ENCODE assay signal across 16 cellular contexts in the genomic region with DNA sequence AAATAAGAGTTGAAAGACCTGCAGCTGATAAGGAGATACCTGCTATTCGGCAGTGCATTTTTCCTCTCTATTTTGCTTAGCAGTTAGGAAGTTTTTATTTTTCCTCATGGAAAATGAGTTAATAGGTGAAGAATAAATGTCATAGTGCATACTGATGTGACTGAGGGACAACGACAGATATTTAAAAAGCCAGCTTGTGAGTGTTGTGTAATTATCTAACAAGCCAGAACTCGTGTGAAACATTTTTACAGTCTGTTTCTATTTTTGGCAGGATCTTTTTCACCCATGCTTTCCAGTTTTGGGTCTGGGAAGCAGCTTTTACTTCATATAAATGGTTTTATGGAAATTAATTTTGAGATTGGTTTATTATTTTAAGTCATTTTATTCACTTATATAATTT. TPM values are rescaled to one million over a fixed set of nuclear protein-coding genes. Genes with fewer than 3 reads are reported as not detected.
DNase-seq lines count a peak whose midpoint lies in the region; ATAC-seq and TF ChIP-seq lines count a peak whose summit lies in the region.
"Had no signal": no experiment of that assay in that cellular context is flagged by ENCODE, and none has a peak within 500 bp of the region (broad histone marks: within the 10 kb centered on the region; RNA-seq: fewer than 3 reads in every experiment).

No MANE protein-coding gene starts in this region.

- H3K27ac ChIP-seq in SJCRH30 = peak overlapping the region; percentile 58
- H3K27ac ChIP-seq in smooth muscle cell (ENCODE audit: low read depth) = peak overlapping the region; percentile 48
- H3K27ac ChIP-seq: HL-60, neutrophil had no signal

- DNase-seq in SIG-M5 treated with dmso at 0.1 percent for 504 hours (lab: John Stamatoyannopoulos, UW; ENCODE audit: unreplicated experiment) (peak; percentile 32), SIG-M5 (lab: John Stamatoyannopoulos, UW) (no peak), SJCRH30 (peak in 1 of 2 experiments; percentile 16), fibroblast of villous mesenchyme (ENCODE audit: low read depth) (peak; percentile 37), smooth muscle cell (lab: John Stamatoyannopoulos, UW; ENCODE audit: unreplicated experiment) (no peak)
- DNase-seq in naive thymus-derived CD8-positive, alpha-beta T cell = no peak
- no peak for DNase-seq in activated naive CD4-positive, alpha-beta T cell treated with anti-CD3 and anti-CD28 coated beads, Interleukin-2, amount 10 ng/mL, durations not matched to agents 7 days and 5 days
- DNase-seq: activated naive CD8-positive, alpha-beta T cell treated with anti-CD3 and anti-CD28 coated beads, Interleukin-2, amount 10 ng/mL, durations not matched to agents 7 days and 5 days; DMS153; glutamatergic neuron; NCI-H345 had no signal

- peak overlapping the region in 1 of 10 donors; percentile 15 for H3K4me3 Mint-ChIP-seq in naive thymus-derived CD8-positive, alpha-beta T cell
- no peak overlapping the region for H3K4me3 Mint-ChIP-seq in activated naive CD4-positive, alpha-beta T cell treated with anti-CD3 and anti-CD28 coated beads, Interleukin-2, amount 10 ng/mL, durations not matched to agents 7 days and 5 days
- H3K4me3 Mint-ChIP-seq: activated naive CD8-positive, alpha-beta T cell treated with anti-CD3 and anti-CD28 coated beads, Interleukin-2, amount 10 ng/mL, durations not matched to agents 7 days and 5 days; dendritic cell treated with granulocyte-macrophage colony-stimulating factor and Interleukin-4, amounts not matched to agents 40 ng/mL and 50 ng/mL, for 4 days; GM23338 had no signal

- ATAC-seq in naive thymus-derived CD8-positive, alpha-beta T cell = no peak
- ATAC-seq in HG03521 (IDR thresholded peaks at IDR 0.05; ENCODE audit: unreplicated experiment) = no peak
- ATAC-seq: GM23338 had no signal

- POLR2A ChIA-PET in naive thymus-derived CD8-positive, alpha-beta T cell (lab: Charles Lee) = no interaction called here

- CTCF ChIA-PET in activated naive CD4-positive, alpha-beta T cell treated with anti-CD3 and anti-CD28 coated beads, Interleukin-2, amount 10 ng/mL, durations not matched to agents 7 days and 5 days (lab: Charles Lee) = interaction anchor here (7.2 kb wide), 1 partner anchor 77 kb away, joined by 139 read pairs; no protein-coding TSS in a partner anchor

- 35% methylated on average over 3 of the region's 3 CpGs for WGBS in smooth muscle cell (ENCODE audit: low lambda C conversion rate)

- no peaks in the 10 kb centered on the region for H3K9me3 Mint-ChIP-seq in naive thymus-derived CD8-positive, alpha-beta T cell
- no peaks in the 10 kb centered on the region for H3K9me3 Mint-ChIP-seq in activated naive CD4-positive, alpha-beta T cell treated with anti-CD3 and anti-CD28 coated beads, Interleukin-2, amount 10 ng/mL, durations not matched to agents 7 days and 5 days
- H3K9me3 Mint-ChIP-seq: activated naive CD8-positive, alpha-beta T cell treated with anti-CD3 and anti-CD28 coated beads, Interleukin-2, amount 10 ng/mL, durations not matched to agents 7 days and 5 days; dendritic cell treated with granulocyte-macrophage colony-stimulating factor and Interleukin-4, amounts not matched to agents 40 ng/mL and 50 ng/mL, for 4 days; GM23338 had no signal

- TF ChIP-seq CTCF in fibroblast of villous mesenchyme (IDR thresholded peaks at IDR 0.05; ENCODE audit: insufficient read depth, low read depth, low read length) (no peak), smooth muscle cell (IDR thresholded peaks at IDR 0.05; ENCODE audit: borderline replicate concordance, insufficient read depth, poor library complexity, severe bottlenecking) (no peak)

- H3K4me1 Mint-ChIP-seq in naive thymus-derived CD8-positive, alpha-beta T cell = peaks cover 24 to 71% (median 62%) of the 10 kb centered on the region in 4 donors
- H3K4me1 Mint-ChIP-seq in activated naive CD4-positive, alpha-beta T cell treated with anti-CD3 and anti-CD28 coated beads, Interleukin-2, amount 10 ng/mL, durations not matched to agents 7 days and 5 days = peaks cover 67% of the 10 kb centered on the region

- peaks cover 4% of the 10 kb centered on the region; the same call in 1 of the 2 replicates for H3K36me3 ChIP-seq in SJCRH30
- no peaks in the 10 kb centered on the region for H3K36me3 ChIP-seq in smooth muscle cell (ENCODE audit: low read depth)
- H3K36me3 ChIP-seq: neutrophil had no signal

- peaks cover 72% of the 10 kb centered on the region for H3K79me2 ChIP-seq in smooth muscle cell (ENCODE audit: low read depth)

- H3K9me3 ChIP-seq in SJCRH30 (replicated peaks) (no peaks in the 10 kb centered on the region), smooth muscle cell (replicated peaks; ENCODE audit: low read depth) (no peaks in the 10 kb centered on the region)
- H3K9me3 ChIP-seq: neutrophil had no signal

- peak overlapping the region; percentile 92 for H3K4me2 ChIP-seq in smooth muscle cell
- H3K4me2 ChIP-seq: GM23338 had no signal

- H3K4me1 ChIP-seq in SJCRH30 = peaks cover 32% of the 10 kb centered on the region
- peaks cover 10% of the 10 kb centered on the region for H3K4me1 ChIP-seq in smooth muscle cell (ENCODE audit: low read depth)

- H3K27me3 Mint-ChIP-seq in naive thymus-derived CD8-positive, alpha-beta T cell = no peaks in the 10 kb centered on the region
- H3K27me3 Mint-ChIP-seq in activated naive CD4-positive, alpha-beta T cell treated with anti-CD3 and anti-CD28 coated beads, Interleukin-2, amount 10 ng/mL, durations not matched to agents 7 days and 5 days = no peaks in the 10 kb centered on the region
- H3K27me3 Mint-ChIP-seq: activated naive CD8-positive, alpha-beta T cell treated with anti-CD3 and anti-CD28 coated beads, Interleukin-2, amount 10 ng/mL, durations not matched to agents 7 days and 5 days; dendritic cell treated with granulocyte-macrophage colony-stimulating factor and Interleukin-4, amounts not matched to agents 40 ng/mL and 50 ng/mL, for 4 days had no signal

- H3F3A ChIP-seq in smooth muscle cell (ENCODE audit: low read depth) = no peaks in the 10 kb centered on the region

- no peaks in the 10 kb centered on the region for H3K36me3 Mint-ChIP-seq in naive thymus-derived CD8-positive, alpha-beta T cell
- peaks cover 3% of the 10 kb centered on the region for H3K36me3 Mint-ChIP-seq in activated naive CD4-positive, alpha-beta T cell treated with anti-CD3 and anti-CD28 coated beads, Interleukin-2, amount 10 ng/mL, durations not matched to agents 7 days and 5 days

- no peak overlapping the region for H2AFZ ChIP-seq in smooth muscle cell (ENCODE audit: low read depth)
- H2AFZ ChIP-seq: GM23338 had no signal

- H3K27ac Mint-ChIP-seq in naive thymus-derived CD8-positive, alpha-beta T cell = peak overlapping the region in 1 of 10 donors; percentile 65
- no peak overlapping the region for H3K27ac Mint-ChIP-seq in activated naive CD4-positive, alpha-beta T cell treated with anti-CD3 and anti-CD28 coated beads, Interleukin-2, amount 10 ng/mL, durations not matched to agents 7 days and 5 days
- H3K27ac Mint-ChIP-seq: activated naive CD8-positive, alpha-beta T cell treated with anti-CD3 and anti-CD28 coated beads, Interleukin-2, amount 10 ng/mL, durations not matched to agents 7 days and 5 days; dendritic cell treated with granulocyte-macrophage colony-stimulating factor and Interleukin-4, amounts not matched to agents 40 ng/mL and 50 ng/mL, for 4 days; GM23338 had no signal

- H3K4me3 ChIP-seq in SJCRH30 (no peak overlapping the region), fibroblast of villous mesenchyme (ENCODE audit: low read depth, low read length) (peak overlapping the region; percentile 96), smooth muscle cell (peak overlapping the region; percentile 96)
- H3K4me3 ChIP-seq: GM23338 had no signal

- no peaks in the 10 kb centered on the region for H3K27me3 ChIP-seq in SJCRH30
- no peaks in the 10 kb centered on the region for H3K27me3 ChIP-seq in smooth muscle cell (ENCODE audit: low read depth)
- H3K27me3 ChIP-seq: neutrophil had no signal

- H3K9ac ChIP-seq in smooth muscle cell (ENCODE audit: low read depth) = no peak overlapping the region

- H4K20me1 ChIP-seq in smooth muscle cell (ENCODE audit: low read depth) = peaks cover 71% of the 10 kb centered on the region

RNA-seq across cellular contexts. Expression of a gene that starts 2.9 kb away (rescaled TPM):
- 18.1 and 19.6 TPM in 2 replicates for total RNA-seq in SJCRH30 (2014; rRNA removed; shearing (Covaris generic))
- total RNA-seq in fibroblast of villous mesenchyme (24.2 and 28.9 TPM in 2 replicates), smooth muscle cell (23.9 TPM in 2 replicates)
- polyA plus RNA-seq in smooth muscle cell = 17.4 and 21.5 TPM in 2 replicates
- total RNA-seq in naive thymus-derived CD8-positive, alpha-beta T cell = 10 to 100 TPM; 24.4 to 25.5 TPM
- polyA plus RNA-seq in naive thymus-derived CD8-positive, alpha-beta T cell = 10 to 100 TPM; 16.8 to 23.1 (median 17.8) TPM

Comparison
In these comparisons a context has a peak if more than half of its experiments do, and no peak if none do; other contexts are left out.
1. DNase-seq: peak in SIG-M5 treated with dmso at 0.1 percent for 504 hours (single experiment) and fibroblast of villous mesenchyme (single experiment); none in SIG-M5 (single experiment), smooth muscle cell (single experiment), naive thymus-derived CD8-positive, alpha-beta T cell (0 of 10) and activated naive CD4-positive, alpha-beta T cell treated with anti-CD3 and anti-CD28 coated beads, Interleukin-2, amount 10 ng/mL, durations not matched to agents 7 days and 5 days (single experiment).